In the genomic region with DNA sequence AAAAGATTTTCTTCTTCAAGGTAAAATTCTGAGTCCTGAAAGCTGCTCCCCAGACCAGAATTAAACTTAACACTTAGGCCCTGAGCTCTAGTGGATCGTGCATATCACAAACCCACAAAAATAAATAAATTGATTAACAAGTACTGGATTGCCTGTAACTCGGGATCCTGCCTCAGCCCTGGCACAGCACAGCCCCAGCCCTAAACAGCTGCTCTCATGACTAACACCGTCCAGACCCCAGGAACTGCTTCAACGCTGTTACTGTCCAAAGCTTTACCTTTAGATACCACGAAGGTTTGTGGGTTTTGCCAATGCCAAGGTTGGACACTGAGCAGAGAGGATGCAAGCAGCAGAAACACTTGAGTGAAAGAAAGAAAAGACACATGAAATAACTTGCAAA, we compare ENCODE assay signal across 22 cellular contexts.
"Had no signal": no experiment of that assay in that cellular context is flagged by ENCODE, and none has a peak within 500 bp of the region (broad histone marks: within the 10 kb centered on the region; RNA-seq: fewer than 3 reads in every experiment).

No MANE protein-coding gene starts in this region.

- H3K9me3 Mint-ChIP-seq: activated CD8-positive, alpha-beta T cell treated with anti-CD3 and anti-CD28 coated beads for 36 hours; activated naive CD4-positive, alpha-beta T cell treated with anti-CD3 and anti-CD28 coated beads, Interleukin-2, amount 10 ng/mL, durations not matched to agents 7 days and 5 days; activated naive CD8-positive, alpha-beta T cell treated with anti-CD3 and anti-CD28 coated beads for 36 hours; activated T-cell treated with anti-CD3 and anti-CD28 coated beads, Interleukin-2, amount 50 U/mL, for 72 hours; activated T-helper 2 cell treated with anti-CD3 and anti-CD28 coated beads, Interferon-gamma antibody, Interleukin-2, Interleukin-4, amounts not matched to agents 10 μg/mL and 5 μg/mL and 100 μg/mL, durations not matched to agents 14 hours and 24 hours and 36 hours; T-helper 1 cell treated with Interleukin-12 subunit alpha and Interleukin-12 subunit beta and Interleukin-4 antibody, amounts not matched to agents 30 μg/mL and 1 μg/mL, for 36 hours had no signal

- DNase-seq: activated CD4-positive, alpha-beta T cell treated with anti-CD3 and anti-CD28 coated beads for 4 hours; activated CD8-positive, alpha-beta memory T cell treated with anti-CD3 and anti-CD28 coated beads, Interleukin-2, amount 50 U/mL, for 4 hours; activated CD8-positive, alpha-beta T cell treated with anti-CD3 and anti-CD28 coated beads for 36 hours; activated gamma-delta T cell treated with Interleukin-2 at 50 U/mL for 16 hours; activated naive CD4-positive, alpha-beta T cell treated with anti-CD3 and anti-CD28 coated beads, Interleukin-2, amount 10 ng/mL, durations not matched to agents 7 days and 5 days; activated naive CD8-positive, alpha-beta T cell treated with anti-CD3 and anti-CD28 coated beads for 36 hours; activated T-cell treated with anti-CD3 and anti-CD28 coated beads, Interleukin-2, amount 50 U/mL, for 72 hours; brain microvascular endothelial cell; Karpas-422; NCI-H1048; NCI-H1417; NCI-H1930; NCI-H2171; NCI-H2227 treated with DMSO at 0.1 percent for 48 hours; NCI-H526 treated with DMSO at 0.1 percent for 48 hours; Peyer's patch; SHP77 had no signal

- H3K36me3 ChIP-seq: brain microvascular endothelial cell, cardiac muscle cell, Peyer's patch had no signal

- FAIRE-seq: K562 had no signal

- H3K4me3 ChIP-seq: cardiac muscle cell, K562, Peyer's patch had no signal

- H3K4me3 Mint-ChIP-seq: activated CD8-positive, alpha-beta T cell treated with anti-CD3 and anti-CD28 coated beads for 36 hours; activated naive CD4-positive, alpha-beta T cell treated with anti-CD3 and anti-CD28 coated beads, Interleukin-2, amount 10 ng/mL, durations not matched to agents 7 days and 5 days; activated naive CD8-positive, alpha-beta T cell treated with anti-CD3 and anti-CD28 coated beads for 36 hours; activated T-cell treated with anti-CD3 and anti-CD28 coated beads, Interleukin-2, amount 50 U/mL, for 72 hours; T-helper 1 cell treated with Interleukin-12 subunit alpha and Interleukin-12 subunit beta and Interleukin-4 antibody, amounts not matched to agents 30 μg/mL and 1 μg/mL, for 36 hours had no signal

- H3K27me3 ChIP-seq: brain microvascular endothelial cell, cardiac muscle cell, Peyer's patch had no signal

- H3K27ac Mint-ChIP-seq: activated CD8-positive, alpha-beta T cell treated with anti-CD3 and anti-CD28 coated beads for 36 hours; activated naive CD4-positive, alpha-beta T cell treated with anti-CD3 and anti-CD28 coated beads, Interleukin-2, amount 10 ng/mL, durations not matched to agents 7 days and 5 days; activated naive CD8-positive, alpha-beta T cell treated with anti-CD3 and anti-CD28 coated beads for 36 hours; activated T-cell treated with anti-CD3 and anti-CD28 coated beads, Interleukin-2, amount 50 U/mL, for 72 hours; activated T-helper 2 cell treated with anti-CD3 and anti-CD28 coated beads, Interferon-gamma antibody, Interleukin-2, Interleukin-4, amounts not matched to agents 10 μg/mL and 5 μg/mL and 100 μg/mL, durations not matched to agents 14 hours and 24 hours and 36 hours; T-helper 1 cell treated with Interleukin-12 subunit alpha and Interleukin-12 subunit beta and Interleukin-4 antibody, amounts not matched to agents 30 μg/mL and 1 μg/mL, for 36 hours had no signal

- H3K9me3 ChIP-seq: Peyer's patch had no signal

- ATAC-seq: activated CD4-positive, CD25-positive, alpha-beta regulatory T cell treated with anti-CD3 and anti-CD28 coated beads, Interleukin-2, amount 50 U/mL, for 24 hours; activated CD8-positive, alpha-beta T cell treated with anti-CD3 and anti-CD28 coated beads for 36 hours; activated T-cell treated with anti-CD3 and anti-CD28 coated beads, Interleukin-2, amount 50 U/mL, for 72 hours; K562 had no signal

- H3K36me3 Mint-ChIP-seq: activated naive CD4-positive, alpha-beta T cell treated with anti-CD3 and anti-CD28 coated beads, Interleukin-2, amount 10 ng/mL, durations not matched to agents 7 days and 5 days; activated naive CD8-positive, alpha-beta T cell treated with anti-CD3 and anti-CD28 coated beads for 36 hours had no signal

- H3K4me1 Mint-ChIP-seq: activated naive CD4-positive, alpha-beta T cell treated with anti-CD3 and anti-CD28 coated beads, Interleukin-2, amount 10 ng/mL, durations not matched to agents 7 days and 5 days; activated naive CD8-positive, alpha-beta T cell treated with anti-CD3 and anti-CD28 coated beads for 36 hours had no signal

- H3K27ac ChIP-seq: brain microvascular endothelial cell, cardiac muscle cell, Peyer's patch had no signal

- H3K4me1 ChIP-seq: Peyer's patch had no signal
